In the genomic region with DNA sequence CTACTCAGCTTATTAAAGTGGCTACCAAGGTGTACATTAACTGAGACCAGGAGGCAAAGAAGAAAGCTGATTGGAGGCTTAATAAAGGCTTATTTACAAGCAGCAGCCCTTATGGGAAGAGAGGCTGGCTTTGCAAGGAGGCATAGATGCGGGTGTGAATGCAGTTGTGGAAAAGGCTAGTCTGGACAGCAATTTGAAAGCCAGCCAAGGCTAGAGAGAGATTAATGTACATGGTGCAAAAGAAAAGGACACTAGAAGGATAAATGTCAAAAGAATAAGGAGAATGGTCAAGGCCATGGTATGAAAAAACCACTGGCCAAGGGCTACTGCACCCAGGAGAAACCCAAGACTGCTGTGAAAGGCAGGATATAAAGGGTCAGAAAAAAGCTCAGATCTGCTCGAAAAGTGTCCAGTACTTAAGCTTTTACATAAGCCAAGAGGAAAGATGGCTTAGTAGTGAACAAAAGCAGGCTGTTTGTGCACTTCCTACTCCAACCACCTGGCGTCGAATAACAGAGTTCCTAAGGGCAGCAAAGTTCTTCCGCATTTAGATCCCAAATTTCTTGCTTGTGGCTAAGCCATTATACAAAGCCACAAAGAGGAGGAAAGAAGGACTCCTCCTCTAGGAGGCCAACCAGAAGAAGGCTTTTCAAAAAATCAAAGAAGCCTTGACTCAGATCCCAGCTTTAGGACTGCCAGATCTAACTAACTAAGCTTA, we compare ENCODE assay signal across 1 cellular context.
TF ChIP-seq lines count a peak whose summit lies in the region.

No MANE protein-coding gene starts in this region.

TF ChIP-seq in WTC11, 78 proteins besides CTCF, POLR2A, EP300 and RAD21:
- TF ChIP-seq, protein P1, sequence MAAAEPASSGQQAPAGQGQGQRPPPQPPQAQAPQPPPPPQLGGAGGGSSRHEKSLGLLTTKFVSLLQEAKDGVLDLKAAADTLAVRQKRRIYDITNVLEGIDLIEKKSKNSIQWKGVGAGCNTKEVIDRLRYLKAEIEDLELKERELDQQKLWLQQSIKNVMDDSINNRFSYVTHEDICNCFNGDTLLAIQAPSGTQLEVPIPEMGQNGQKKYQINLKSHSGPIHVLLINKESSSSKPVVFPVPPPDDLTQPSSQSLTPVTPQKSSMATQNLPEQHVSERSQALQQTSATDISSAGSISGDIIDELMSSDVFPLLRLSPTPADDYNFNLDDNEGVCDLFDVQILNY (CRISPR knock-in tag; IDR thresholded peaks at IDR 0.05) = no peak
- TF ChIP-seq KAT7 (CRISPR knock-in tag; IDR thresholded peaks at IDR 0.05; ENCODE audit: borderline replicate concordance) (no peak), ZNF138 (CRISPR knock-in tag; conservative IDR thresholded peaks at IDR 0.05) (no peak), MXD4 (CRISPR knock-in tag; IDR thresholded peaks at IDR 0.05; ENCODE audit: borderline replicate concordance) (no peak), ELF4 (CRISPR knock-in tag; IDR thresholded peaks at IDR 0.05; ENCODE audit: low read depth) (no peak), IRF2 (CRISPR knock-in tag; IDR thresholded peaks at IDR 0.05; ENCODE audit: borderline replicate concordance, low read depth) (no peak), FOXP1 (CRISPR knock-in tag; IDR thresholded peaks at IDR 0.05; ENCODE audit: borderline replicate concordance) (no peak), RORB (CRISPR knock-in tag; IDR thresholded peaks at IDR 0.05) (no peak), TEAD4 (CRISPR knock-in tag; IDR thresholded peaks at IDR 0.05) (no peak), EMX1 (CRISPR knock-in tag; IDR thresholded peaks at IDR 0.05) (no peak), ESRRA (CRISPR knock-in tag; IDR thresholded peaks at IDR 0.05; ENCODE audit: borderline replicate concordance) (no peak), ZNF423 (CRISPR knock-in tag; IDR thresholded peaks at IDR 0.05) (no peak), TEAD1 (CRISPR knock-in tag; IDR thresholded peaks at IDR 0.05) (no peak), JAZF1 (CRISPR knock-in tag; IDR thresholded peaks at IDR 0.05) (no peak)
- TF ChIP-seq, protein P2, sequence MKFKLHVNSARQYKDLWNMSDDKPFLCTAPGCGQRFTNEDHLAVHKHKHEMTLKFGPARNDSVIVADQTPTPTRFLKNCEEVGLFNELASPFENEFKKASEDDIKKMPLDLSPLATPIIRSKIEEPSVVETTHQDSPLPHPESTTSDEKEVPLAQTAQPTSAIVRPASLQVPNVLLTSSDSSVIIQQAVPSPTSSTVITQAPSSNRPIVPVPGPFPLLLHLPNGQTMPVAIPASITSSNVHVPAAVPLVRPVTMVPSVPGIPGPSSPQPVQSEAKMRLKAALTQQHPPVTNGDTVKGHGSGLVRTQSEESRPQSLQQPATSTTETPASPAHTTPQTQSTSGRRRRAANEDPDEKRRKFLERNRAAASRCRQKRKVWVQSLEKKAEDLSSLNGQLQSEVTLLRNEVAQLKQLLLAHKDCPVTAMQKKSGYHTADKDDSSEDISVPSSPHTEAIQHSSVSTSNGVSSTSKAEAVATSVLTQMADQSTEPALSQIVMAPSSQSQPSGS (CRISPR knock-in tag; IDR thresholded peaks at IDR 0.05; ENCODE audit: borderline replicate concordance, low read depth) = no peak
- TF ChIP-seq, protein P3, sequence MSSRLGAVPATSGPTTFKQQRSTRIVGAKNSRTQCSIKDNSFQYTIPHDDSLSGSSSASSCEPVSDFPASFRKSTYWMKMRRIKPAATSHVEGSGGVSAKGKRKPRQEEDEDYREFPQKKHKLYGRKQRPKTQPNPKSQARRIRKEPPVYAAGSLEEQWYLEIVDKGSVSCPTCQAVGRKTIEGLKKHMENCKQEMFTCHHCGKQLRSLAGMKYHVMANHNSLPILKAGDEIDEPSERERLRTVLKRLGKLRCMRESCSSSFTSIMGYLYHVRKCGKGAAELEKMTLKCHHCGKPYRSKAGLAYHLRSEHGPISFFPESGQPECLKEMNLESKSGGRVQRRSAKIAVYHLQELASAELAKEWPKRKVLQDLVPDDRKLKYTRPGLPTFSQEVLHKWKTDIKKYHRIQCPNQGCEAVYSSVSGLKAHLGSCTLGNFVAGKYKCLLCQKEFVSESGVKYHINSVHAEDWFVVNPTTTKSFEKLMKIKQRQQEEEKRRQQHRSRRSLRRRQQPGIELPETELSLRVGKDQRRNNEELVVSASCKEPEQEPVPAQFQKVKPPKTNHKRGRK (CRISPR knock-in tag; IDR thresholded peaks at IDR 0.05; ENCODE audit: borderline replicate concordance) = no peak
- TF ChIP-seq, protein P4, sequence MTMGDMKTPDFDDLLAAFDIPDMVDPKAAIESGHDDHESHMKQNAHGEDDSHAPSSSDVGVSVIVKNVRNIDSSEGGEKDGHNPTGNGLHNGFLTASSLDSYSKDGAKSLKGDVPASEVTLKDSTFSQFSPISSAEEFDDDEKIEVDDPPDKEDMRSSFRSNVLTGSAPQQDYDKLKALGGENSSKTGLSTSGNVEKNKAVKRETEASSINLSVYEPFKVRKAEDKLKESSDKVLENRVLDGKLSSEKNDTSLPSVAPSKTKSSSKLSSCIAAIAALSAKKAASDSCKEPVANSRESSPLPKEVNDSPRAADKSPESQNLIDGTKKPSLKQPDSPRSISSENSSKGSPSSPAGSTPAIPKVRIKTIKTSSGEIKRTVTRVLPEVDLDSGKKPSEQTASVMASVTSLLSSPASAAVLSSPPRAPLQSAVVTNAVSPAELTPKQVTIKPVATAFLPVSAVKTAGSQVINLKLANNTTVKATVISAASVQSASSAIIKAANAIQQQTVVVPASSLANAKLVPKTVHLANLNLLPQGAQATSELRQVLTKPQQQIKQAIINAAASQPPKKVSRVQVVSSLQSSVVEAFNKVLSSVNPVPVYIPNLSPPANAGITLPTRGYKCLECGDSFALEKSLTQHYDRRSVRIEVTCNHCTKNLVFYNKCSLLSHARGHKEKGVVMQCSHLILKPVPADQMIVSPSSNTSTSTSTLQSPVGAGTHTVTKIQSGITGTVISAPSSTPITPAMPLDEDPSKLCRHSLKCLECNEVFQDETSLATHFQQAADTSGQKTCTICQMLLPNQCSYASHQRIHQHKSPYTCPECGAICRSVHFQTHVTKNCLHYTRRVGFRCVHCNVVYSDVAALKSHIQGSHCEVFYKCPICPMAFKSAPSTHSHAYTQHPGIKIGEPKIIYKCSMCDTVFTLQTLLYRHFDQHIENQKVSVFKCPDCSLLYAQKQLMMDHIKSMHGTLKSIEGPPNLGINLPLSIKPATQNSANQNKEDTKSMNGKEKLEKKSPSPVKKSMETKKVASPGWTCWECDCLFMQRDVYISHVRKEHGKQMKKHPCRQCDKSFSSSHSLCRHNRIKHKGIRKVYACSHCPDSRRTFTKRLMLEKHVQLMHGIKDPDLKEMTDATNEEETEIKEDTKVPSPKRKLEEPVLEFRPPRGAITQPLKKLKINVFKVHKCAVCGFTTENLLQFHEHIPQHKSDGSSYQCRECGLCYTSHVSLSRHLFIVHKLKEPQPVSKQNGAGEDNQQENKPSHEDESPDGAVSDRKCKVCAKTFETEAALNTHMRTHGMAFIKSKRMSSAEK (CRISPR knock-in tag; IDR thresholded peaks at IDR 0.05; ENCODE audit: borderline replicate concordance) = no peak
- TF ChIP-seq, protein P5, sequence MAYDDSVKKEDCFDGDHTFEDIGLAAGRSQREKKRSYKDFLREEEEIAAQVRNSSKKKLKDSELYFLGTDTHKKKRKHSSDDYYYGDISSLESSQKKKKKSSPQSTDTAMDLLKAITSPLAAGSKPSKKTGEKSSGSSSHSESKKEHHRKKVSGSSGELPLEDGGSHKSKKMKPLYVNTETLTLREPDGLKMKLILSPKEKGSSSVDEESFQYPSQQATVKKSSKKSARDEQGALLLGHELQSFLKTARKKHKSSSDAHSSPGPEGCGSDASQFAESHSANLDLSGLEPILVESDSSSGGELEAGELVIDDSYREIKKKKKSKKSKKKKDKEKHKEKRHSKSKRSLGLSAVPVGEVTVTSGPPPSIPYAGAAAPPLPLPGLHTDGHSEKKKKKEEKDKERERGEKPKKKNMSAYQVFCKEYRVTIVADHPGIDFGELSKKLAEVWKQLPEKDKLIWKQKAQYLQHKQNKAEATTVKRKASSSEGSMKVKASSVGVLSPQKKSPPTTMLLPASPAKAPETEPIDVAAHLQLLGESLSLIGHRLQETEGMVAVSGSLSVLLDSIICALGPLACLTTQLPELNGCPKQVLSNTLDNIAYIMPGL (CRISPR knock-in tag; IDR thresholded peaks at IDR 0.05) = no peak
- TF ChIP-seq, protein P6, sequence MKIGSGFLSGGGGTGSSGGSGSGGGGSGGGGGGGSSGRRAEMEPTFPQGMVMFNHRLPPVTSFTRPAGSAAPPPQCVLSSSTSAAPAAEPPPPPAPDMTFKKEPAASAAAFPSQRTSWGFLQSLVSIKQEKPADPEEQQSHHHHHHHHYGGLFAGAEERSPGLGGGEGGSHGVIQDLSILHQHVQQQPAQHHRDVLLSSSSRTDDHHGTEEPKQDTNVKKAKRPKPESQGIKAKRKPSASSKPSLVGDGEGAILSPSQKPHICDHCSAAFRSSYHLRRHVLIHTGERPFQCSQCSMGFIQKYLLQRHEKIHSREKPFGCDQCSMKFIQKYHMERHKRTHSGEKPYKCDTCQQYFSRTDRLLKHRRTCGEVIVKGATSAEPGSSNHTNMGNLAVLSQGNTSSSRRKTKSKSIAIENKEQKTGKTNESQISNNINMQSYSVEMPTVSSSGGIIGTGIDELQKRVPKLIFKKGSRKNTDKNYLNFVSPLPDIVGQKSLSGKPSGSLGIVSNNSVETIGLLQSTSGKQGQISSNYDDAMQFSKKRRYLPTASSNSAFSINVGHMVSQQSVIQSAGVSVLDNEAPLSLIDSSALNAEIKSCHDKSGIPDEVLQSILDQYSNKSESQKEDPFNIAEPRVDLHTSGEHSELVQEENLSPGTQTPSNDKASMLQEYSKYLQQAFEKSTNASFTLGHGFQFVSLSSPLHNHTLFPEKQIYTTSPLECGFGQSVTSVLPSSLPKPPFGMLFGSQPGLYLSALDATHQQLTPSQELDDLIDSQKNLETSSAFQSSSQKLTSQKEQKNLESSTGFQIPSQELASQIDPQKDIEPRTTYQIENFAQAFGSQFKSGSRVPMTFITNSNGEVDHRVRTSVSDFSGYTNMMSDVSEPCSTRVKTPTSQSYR (CRISPR knock-in tag; IDR thresholded peaks at IDR 0.05) = no peak
